In genomic region chr16:58847902-58848661, GRCh38 we compare ENCODE assay signal across 28 cellular contexts.
A peak's percentile ranks its signal among the peaks of the same experiment; 100 is the strongest.
DNase-seq lines count a peak whose midpoint lies in the region; TF ChIP-seq lines count a peak whose summit lies in the region.
"Had no signal": no experiment of that assay in that cellular context is flagged by ENCODE, and none has a peak within 500 bp of the region (broad histone marks: within the 10 kb centered on the region; RNA-seq: fewer than 3 reads in every experiment).

No MANE protein-coding gene starts in this region.

- DNase-seq in HuH-7 (ENCODE audit: low spot score) (peak; percentile 13), NOMO-1 treated with DMSO at 0.1 percent for 48 hours (lab: John Stamatoyannopoulos, UW; ENCODE audit: unreplicated experiment) (peak; percentile 74), erythroblast (lab: John Stamatoyannopoulos, UW) (peak; percentile 42 to 48), GM19240 (ENCODE audit: insufficient read length, low spot score) (no peak), medulla oblongata (ENCODE audit: extremely low spot score) (no peak)
- DNase-seq in stimulated activated CD4-positive, alpha-beta T cell treated with anti-CD3 and anti-CD28 coated beads, Interleukin-2, amount 100 ng/mL, for 48 hours: no peak
- no peak for DNase-seq in activated T-cell treated with anti-CD3 and anti-CD28 coated beads, Interleukin-2, amount 50 U/mL, for 1 hour
- DNase-seq: activated CD4-positive, alpha-beta T cell treated with anti-CD3 and anti-CD28 coated beads, Interleukin-2, amount 50 U/mL, for 48 hours; activated CD8-positive, alpha-beta memory T cell treated with anti-CD3 and anti-CD28 coated beads, Interleukin-2, amount 50 U/mL, for 4 hours; amniotic stem cell; brain microvascular endothelial cell; Caco-2; cerebellar nuclear complex; dermis blood vessel endothelial cell; DMS53; esophagus squamous epithelium; heart right ventricle; lower lobe of right lung; mucosa of descending colon; natural killer cell; NCI-H1417 treated with DMSO at 0.1 percent for 48 hours; NCI-H2081; NCI-H345; NCI-H748 treated with DMSO at 0.1 percent for 48 hours; psoas muscle; stimulated activated naive B cell treated with anti-CD40 and anti-IgM and Interleukin-4, amounts not matched to agents 10 μg/mL and 1 μg/mL and 100 μg/mL, for 72 hours; substantia nigra; T-helper 17 cell had no signal

- no peak for TF ChIP-seq POLR2A in erythroblast (IDR thresholded peaks at IDR 0.05; ENCODE audit: low read length)

Comparison
In these comparisons a context has a peak if more than half of its experiments do, and no peak if none do; other contexts are left out.
1. DNase-seq: peak in HuH-7 (single experiment), NOMO-1 treated with DMSO at 0.1 percent for 48 hours (single experiment) and erythroblast (2 of 2); none in stimulated activated CD4-positive, alpha-beta T cell treated with anti-CD3 and anti-CD28 coated beads, Interleukin-2, amount 100 ng/mL, for 48 hours (0 of 2), GM19240 (single experiment), medulla oblongata (single experiment) and activated T-cell treated with anti-CD3 and anti-CD28 coated beads, Interleukin-2, amount 50 U/mL, for 1 hour (single experiment).